1 cellular context compared by ENCODE assay signal in genomic region chr15:84621358-84621979, GRCh38.
A peak's percentile ranks its signal among the peaks of the same experiment; 100 is the strongest.
TF ChIP-seq lines count a peak whose summit lies in the region.

No MANE protein-coding gene starts in this region.

TF ChIP-seq in K562, 482 proteins besides CTCF, POLR2A, EP300 and RAD21 (continued from another document):
- no peak for TF ChIP-seq SPI1 (IDR thresholded peaks at IDR 0.05; ENCODE audit: borderline replicate concordance, low read depth, low read length)
- TF ChIP-seq CHCHD3 (CRISPR knock-in tag; IDR thresholded peaks at IDR 0.05), result no peak
- TF ChIP-seq ZNF75A (CRISPR knock-in tag; IDR thresholded peaks at IDR 0.05), result peak; percentile 92
- TF ChIP-seq TRIM24 (IDR thresholded peaks at IDR 0.05), result peak in 1 of 2 experiments; percentile 32; a peak in 1 of 4 replicates
